ENCODE assay signal across 16 cellular contexts in genomic region chr9:95528908-95529502, GRCh38. TPM values are rescaled to one million over a fixed set of nuclear protein-coding genes. Genes with fewer than 3 reads are reported as not detected.
DNase-seq lines count a peak whose midpoint lies in the region; ATAC-seq and TF ChIP-seq lines count a peak whose summit lies in the region.
"Had no signal": no experiment of that assay in that cellular context is flagged by ENCODE, and none has a peak within 500 bp of the region (broad histone marks: within the 10 kb centered on the region; RNA-seq: fewer than 3 reads in every experiment).

No MANE protein-coding gene starts in this region.

- H3K36me3 ChIP-seq in Loucy (ENCODE audit: insufficient read depth, low read length) (no peaks in the 10 kb centered on the region), endodermal cell (ENCODE audit: control insufficient read depth, insufficient read depth, low read length) (no peaks in the 10 kb centered on the region), esophagus squamous epithelium (no peaks in the 10 kb centered on the region)
- H3K36me3 ChIP-seq: BE2C had no signal

- 69 to 75% methylated on average over 3 to 8 of the region's 8 CpGs for WGBS in endodermal cell (ENCODE audit: insufficient coverage in 1 of 2, insufficient read length in 1 of 2), 2 experiments
- 75 to 78% methylated on average over 5 to 6 of the region's 8 CpGs for WGBS in esophagus squamous epithelium, 2 donors

- H3K9me2 ChIP-seq in Loucy (replicated peaks; ENCODE audit: low read depth, low read length) = no peaks in the 10 kb centered on the region

- H3K27me3 ChIP-seq in Loucy (ENCODE audit: insufficient read depth, low read length, poor library complexity, severe bottlenecking) (no peaks in the 10 kb centered on the region), endodermal cell (ENCODE audit: control insufficient read depth, insufficient read depth, low read length, poor library complexity, severe bottlenecking) (no peaks in the 10 kb centered on the region), esophagus squamous epithelium (peaks cover 0 to 52% (median 0%) of the 10 kb centered on the region in 4 donors)
- H3K27me3 ChIP-seq: BE2C had no signal

- DNase-seq in endodermal cell = peak; percentile 60
- DNase-seq in middle frontal gyrus (ENCODE audit: extremely low spot score, low spot score) = peak; percentile 42
- DNase-seq in superior temporal gyrus (ENCODE audit: extremely low spot score) = peak; percentile 56
- DNase-seq in esophagus squamous epithelium (lab: John Stamatoyannopoulos, UW) = no peak
- DNase-seq in glutamatergic neuron = no peak
- DNase-seq: BE2C; CD8-positive, alpha-beta T cell; COR-L47; GF-D8; IMR-90 had no signal

- H3K27ac Mint-ChIP-seq in endodermal cell (no peak overlapping the region), glutamatergic neuron (ENCODE audit: unreplicated experiment) (no peak overlapping the region)
- H3K27ac Mint-ChIP-seq: CD14-positive monocyte; CD8-positive, alpha-beta T cell had no signal

- H3K4me2 ChIP-seq in Loucy (ENCODE audit: low read depth, low read length, poor library complexity, severe bottlenecking) = no peak overlapping the region
- H3K4me2 ChIP-seq: A549 had no signal

- H3K9me3 ChIP-seq in Loucy (ENCODE audit: insufficient read depth, low read depth, low read length) (no peaks in the 10 kb centered on the region), endodermal cell (ENCODE audit: control insufficient read depth, low read length) (no peaks in the 10 kb centered on the region), esophagus squamous epithelium (no peaks in the 10 kb centered on the region)
- H3K9me3 ChIP-seq: A549, BE2C had no signal

- intact Hi-C loops in esophagus squamous epithelium (cut with DNase I) = no loop called here

- H3K4me1 ChIP-seq in Loucy (ENCODE audit: insufficient read depth, low read length, poor library complexity, severe bottlenecking) = no peaks in the 10 kb centered on the region
- H3K4me1 ChIP-seq in endodermal cell (ENCODE audit: control insufficient read depth, insufficient read depth, low read length) = no peaks in the 10 kb centered on the region
- no peaks in the 10 kb centered on the region for H3K4me1 ChIP-seq in esophagus squamous epithelium
- H3K4me1 ChIP-seq: A549, BE2C had no signal

- 0 out of 2 replicates have a peak overlapping the region, but pooled peaks have one; percentile 4 for H2AFZ ChIP-seq in Loucy (ENCODE audit: low read length)

- no peak for ATAC-seq in HG03457 (IDR thresholded peaks at IDR 0.05; ENCODE audit: unreplicated experiment)
- ATAC-seq: A549; CD8-positive, alpha-beta T cell; HCT116 had no signal

- H3K4me3 ChIP-seq in Loucy (ENCODE audit: low read length, poor library complexity, severe bottlenecking) (no peak overlapping the region), endodermal cell (ENCODE audit: low read length) (no peak overlapping the region), esophagus squamous epithelium (no peak overlapping the region)
- H3K4me3 ChIP-seq: A549 had no signal

- H3K79me2 ChIP-seq in Loucy (ENCODE audit: insufficient read depth, low read length) = no peaks in the 10 kb centered on the region

- H3K27ac ChIP-seq in endodermal cell (ENCODE audit: low read depth, low read length) (no peak overlapping the region), esophagus squamous epithelium (no peak overlapping the region)
- H3K27ac ChIP-seq: A549, HL-60 had no signal

- H3K9me3 Mint-ChIP-seq in endodermal cell (no peaks in the 10 kb centered on the region), glutamatergic neuron (ENCODE audit: unreplicated experiment) (no peaks in the 10 kb centered on the region)
- H3K9me3 Mint-ChIP-seq: CD8-positive, alpha-beta T cell had no signal

- TF ChIP-seq CTCF in Loucy (conservative IDR thresholded peaks at IDR 0.05; ENCODE audit: low read length) = no peak
- no peak for TF ChIP-seq CTCF in endodermal cell (conservative IDR thresholded peaks at IDR 0.05)
- no peak for TF ChIP-seq CTCF in esophagus squamous epithelium (IDR thresholded peaks at IDR 0.05)
- no peak for TF ChIP-seq CTCF in glutamatergic neuron (IDR thresholded peaks at IDR 0.05; ENCODE audit: partially characterized antibody, unreplicated experiment)

- TF ChIP-seq POLR2A in esophagus squamous epithelium (IDR thresholded peaks at IDR 0.05) = no peak

- H3K27me3 Mint-ChIP-seq in endodermal cell (ENCODE audit: insufficient read depth) (peaks cover 16% of the 10 kb centered on the region), glutamatergic neuron (ENCODE audit: unreplicated experiment) (no peaks in the 10 kb centered on the region)

- no peaks in the 10 kb centered on the region for H3F3A ChIP-seq in Loucy (ENCODE audit: low read depth)

- H3K36me3 Mint-ChIP-seq in endodermal cell (ENCODE audit: low read depth) (no peaks in the 10 kb centered on the region), glutamatergic neuron (ENCODE audit: unreplicated experiment) (no peaks in the 10 kb centered on the region)
- H3K36me3 Mint-ChIP-seq: CD14-positive monocyte; CD8-positive, alpha-beta T cell had no signal

- no peaks in the 10 kb centered on the region for H3K4me1 Mint-ChIP-seq in endodermal cell
- H3K4me1 Mint-ChIP-seq in glutamatergic neuron (ENCODE audit: low read depth, unreplicated experiment) = no peaks in the 10 kb centered on the region
- H3K4me1 Mint-ChIP-seq: CD14-positive monocyte had no signal

- H4K20me1 ChIP-seq in Loucy (ENCODE audit: insufficient read depth, low read length, poor library complexity, severe bottlenecking) = no peaks in the 10 kb centered on the region

- H3K9ac ChIP-seq in Loucy (ENCODE audit: low read depth, low read length, poor library complexity, severe bottlenecking) (no peak overlapping the region), endodermal cell (ENCODE audit: extremely low read depth, low read length, poor library complexity, severe bottlenecking) (no peak overlapping the region)

- H3K4me3 Mint-ChIP-seq in endodermal cell (no peak overlapping the region), glutamatergic neuron (ENCODE audit: unreplicated experiment) (no peak overlapping the region)
- H3K4me3 Mint-ChIP-seq: CD8-positive, alpha-beta T cell had no signal

RNA-seq across cellular contexts. Expression of gene PTCH1, which starts 12.2 kb away (rescaled TPM):
- total RNA-seq in endodermal cell (10 to 100 TPM; 26.0 to 32.9 TPM), esophagus squamous epithelium (10 to 100 TPM in 1 of 4 donors, 1 to 10 TPM in 3; 1.9 to 11.6 (median 3.5) TPM), glutamatergic neuron (ENCODE audit: unreplicated experiment) (104 TPM)
- 21.0 TPM for polyA plus RNA-seq in endodermal cell (2013, experiment 1 of 2)
- polyA plus RNA-seq in endodermal cell (2013, experiment 2 of 2) = 18.5 TPM
- polyA plus RNA-seq: CD14-positive monocyte had no signal

Comparison
In these comparisons a context has a peak if more than half of its experiments do, and no peak if none do; other contexts are left out.
1. DNase-seq: peak in endodermal cell (single experiment), middle frontal gyrus (single experiment) and superior temporal gyrus (single experiment); none in esophagus squamous epithelium (single experiment) and glutamatergic neuron (single experiment).